ENCODE assay signal across 17 cellular contexts in genomic region chr14:92575061-92575772, GRCh38.
A peak's percentile ranks its signal among the peaks of the same experiment; 100 is the strongest.
DNase-seq lines count a peak whose midpoint lies in the region; ATAC-seq, FAIRE-seq and TF ChIP-seq lines count a peak whose summit lies in the region.
"Had no signal": no experiment of that assay in that cellular context is flagged by ENCODE, and none has a peak within 500 bp of the region (broad histone marks: within the 10 kb centered on the region; RNA-seq: fewer than 3 reads in every experiment).

No MANE protein-coding gene starts in this region.

- peaks cover 29% of the 10 kb centered on the region for H3K36me3 Mint-ChIP-seq in activated T-cell treated with anti-CD3 and anti-CD28 coated beads, Interleukin-2, amount 50 U/mL, for 24 hours (ENCODE audit: low read depth)
- H3K36me3 Mint-ChIP-seq in activated T-cell treated with anti-CD3 and anti-CD28 coated beads, Interleukin-2, amount 50 U/mL, for 4 hours (ENCODE audit: insufficient read depth) = peaks cover 6% of the 10 kb centered on the region
- H3K36me3 Mint-ChIP-seq in stimulated activated effector memory CD8-positive, alpha-beta T cell treated with anti-CD3 and anti-CD28 coated beads, Interleukin-12 subunit alpha, Interleukin-12 subunit beta, amount 100 ng/mL, for 72 hours = peaks cover 55% of the 10 kb centered on the region
- H3K36me3 Mint-ChIP-seq in Calu3 (ENCODE audit: insufficient read depth, unreplicated experiment) = no peaks in the 10 kb centered on the region

- H3K9me3 Mint-ChIP-seq in activated T-cell treated with anti-CD3 and anti-CD28 coated beads, Interleukin-2, amount 50 U/mL, for 24 hours = no peaks in the 10 kb centered on the region
- no peaks in the 10 kb centered on the region for H3K9me3 Mint-ChIP-seq in activated T-cell treated with anti-CD3 and anti-CD28 coated beads, Interleukin-2, amount 50 U/mL, for 4 hours
- no peaks in the 10 kb centered on the region for H3K9me3 Mint-ChIP-seq in stimulated activated effector memory CD8-positive, alpha-beta T cell treated with anti-CD3 and anti-CD28 coated beads, Interleukin-12 subunit alpha, Interleukin-12 subunit beta, amount 100 ng/mL, for 72 hours
- no peaks in the 10 kb centered on the region for H3K9me3 Mint-ChIP-seq in Calu3 (ENCODE audit: low read depth, unreplicated experiment)
- H3K9me3 Mint-ChIP-seq: CD4-positive, alpha-beta T cell had no signal

- peak; percentile 61; the same call in 1 of the 2 replicates for TF ChIP-seq POLR2A in K562 (conservative IDR thresholded peaks at IDR 0.05)

- intact Hi-C loops in K562 (cut with micrococcal nuclease) (no loop called here), Calu3 (cut with micrococcal nuclease; ENCODE audit: unreplicated experiment) (no loop called here)

- H3K4me3 ChIP-seq in K562 = no peak overlapping the region

- TF ChIP-seq RAD21 in K562 (CRISPR knock-in tag; conservative IDR thresholded peaks at IDR 0.05 in 1 of 2, IDR thresholded peaks at IDR 0.05 in 1 of 2) = no peak

- peak overlapping the region; percentile 49; the same call in 1 of the 3 replicates for H3K27ac ChIP-seq in K562 (ENCODE audit: extremely low read depth, low read depth, low read length)

- FAIRE-seq in GM19239 (lab: Jason Lieb, UNC) = peak; percentile 56
- peak; percentile 35 for FAIRE-seq in K562 (lab: Jason Lieb, UNC)
- FAIRE-seq: H1 had no signal

- peak overlapping the region; percentile 22 for H3K27ac Mint-ChIP-seq in activated T-cell treated with anti-CD3 and anti-CD28 coated beads, Interleukin-2, amount 50 U/mL, for 24 hours
- H3K27ac Mint-ChIP-seq in stimulated activated effector memory CD8-positive, alpha-beta T cell treated with anti-CD3 and anti-CD28 coated beads, Interleukin-12 subunit alpha, Interleukin-12 subunit beta, amount 100 ng/mL, for 72 hours = peak overlapping the region; percentile 3
- no peak overlapping the region for H3K27ac Mint-ChIP-seq in Calu3 (ENCODE audit: unreplicated experiment)

- WGBS in K562 (ENCODE audit: insufficient coverage, low coverage, missing lambda C conversion rate) = 3% methylated on average over 9 of the region's 9 CpGs

- H3K4me1 ChIP-seq in K562 (replicated peaks in 1 of 2; ENCODE audit: control insufficient read depth in 2 of 2, insufficient read depth in 2 of 2, low read length in 2 of 2) = no peaks in the 10 kb centered on the region; a peak in 2 of 5 replicates

- no peak for TF ChIP-seq EP300 in K562 (IDR thresholded peaks at IDR 0.05; ENCODE audit: low read length)

- no peaks in the 10 kb centered on the region for H3K9me3 ChIP-seq in K562 (replicated peaks; ENCODE audit: control insufficient read depth, insufficient read depth, low read depth, low read length)

- no peak overlapping the region for H3K9ac ChIP-seq in K562 (ENCODE audit: insufficient read depth in 1 of 2, low read depth in 2 of 2, low read length in 2 of 2)

- peaks cover 66% of the 10 kb centered on the region for H3K4me1 Mint-ChIP-seq in activated T-cell treated with anti-CD3 and anti-CD28 coated beads, Interleukin-2, amount 50 U/mL, for 24 hours (ENCODE audit: low read depth)
- peaks cover 45% of the 10 kb centered on the region for H3K4me1 Mint-ChIP-seq in activated T-cell treated with anti-CD3 and anti-CD28 coated beads, Interleukin-2, amount 50 U/mL, for 4 hours (ENCODE audit: low read depth)
- H3K4me1 Mint-ChIP-seq in stimulated activated effector memory CD8-positive, alpha-beta T cell treated with anti-CD3 and anti-CD28 coated beads, Interleukin-12 subunit alpha, Interleukin-12 subunit beta, amount 100 ng/mL, for 72 hours = peaks cover 80% of the 10 kb centered on the region
- H3K4me1 Mint-ChIP-seq in Calu3 (ENCODE audit: low read depth, unreplicated experiment) = no peaks in the 10 kb centered on the region

- POLR2A ChIA-PET in K562 (lab: Yijun Ruan, JAX) = no interaction called here

- no peak for ATAC-seq in activated T-cell treated with anti-CD3 and anti-CD28 coated beads, Interleukin-2, amount 50 U/mL, for 4 hours
- ATAC-seq in K562 = peak; percentile 64
- ATAC-seq in stimulated activated effector memory CD8-positive, alpha-beta T cell treated with anti-CD3 and anti-CD28 coated beads, Interleukin-12 subunit alpha, Interleukin-12 subunit beta, amount 100 ng/mL, for 72 hours = no peak
- ATAC-seq: PC-3 had no signal

- no TSS peak for BruUV-seq in K562 (replicated peaks; lab: Mats Ljungman, UMichigan)
- no TSS peak for BruUV-seq in Calu3 (replicated peaks; lab: Mats Ljungman, UMichigan)

- CTCF ChIA-PET in K562 (lab: Yijun Ruan, JAX; ENCODE audit: low intra/inter-chr PET ratio) (no interaction called here), Calu3 (lab: Charles Lee) (no interaction called here)

- in situ Hi-C loops in K562 (cut with MboI) = no loop called here

- H3K4me3 Mint-ChIP-seq in activated T-cell treated with anti-CD3 and anti-CD28 coated beads, Interleukin-2, amount 50 U/mL, for 24 hours = no peak overlapping the region
- H3K4me3 Mint-ChIP-seq in activated T-cell treated with anti-CD3 and anti-CD28 coated beads, Interleukin-2, amount 50 U/mL, for 4 hours = no peak overlapping the region
- H3K4me3 Mint-ChIP-seq in stimulated activated effector memory CD8-positive, alpha-beta T cell treated with anti-CD3 and anti-CD28 coated beads, Interleukin-12 subunit alpha, Interleukin-12 subunit beta, amount 100 ng/mL, for 72 hours = no peak overlapping the region
- H3K4me3 Mint-ChIP-seq in Calu3 (ENCODE audit: low read depth, unreplicated experiment) = no peak overlapping the region
- H3K4me3 Mint-ChIP-seq: CD4-positive, alpha-beta T cell had no signal

- H2AFZ ChIP-seq in K562 (ENCODE audit: low read depth, low read length) = 0 out of 2 replicates have a peak overlapping the region, but pooled peaks have one; percentile 59

- no peak for TF ChIP-seq CTCF in K562 (IDR thresholded peaks at IDR 0.05 in 2 of 3, conservative IDR thresholded peaks at IDR 0.05 in 1 of 3; ENCODE audit: insufficient read depth in 2 of 3, low read depth in 1 of 3, low read length in 3 of 3)
- no peak for TF ChIP-seq CTCF in Calu3 (IDR thresholded peaks at IDR 0.05; ENCODE audit: unreplicated experiment)

- H3K9me1 ChIP-seq in K562 (ENCODE audit: control insufficient read depth, insufficient read depth, low read length) = no peaks in the 10 kb centered on the region

- DNase-seq in activated T-cell treated with anti-CD3 and anti-CD28 coated beads, Interleukin-2, amount 50 U/mL, for 24 hours = no peak
- DNase-seq in activated T-cell treated with anti-CD3 and anti-CD28 coated beads, Interleukin-2, amount 50 U/mL, for 4 hours = no peak
- no peak for DNase-seq in GM19239 (ENCODE audit: insufficient read length, low spot score)
- peak in 2 of 4 experiments; percentile 12 to 55 for DNase-seq in K562 (ENCODE audit: extremely low read depth in 1 of 4, low spot score in 3 of 4)
- no peak for DNase-seq in stimulated activated effector memory CD8-positive, alpha-beta T cell treated with anti-CD3 and anti-CD28 coated beads, Interleukin-12 subunit alpha, Interleukin-12 subunit beta, amount 100 ng/mL, for 72 hours (ENCODE audit: low spot score in 2 of 2)
- DNase-seq in NCI-H524 treated with DMSO at 0.1 percent for 48 hours (lab: John Stamatoyannopoulos, UW) = no peak
- no peak for DNase-seq in nucleus accumbens (lab: John Stamatoyannopoulos, UW)
- no peak for DNase-seq in Calu3
- DNase-seq: CD4-positive, alpha-beta T cell; KBM-7; NCI-H1105 treated with DMSO at 0.1 percent for 48 hours; NCI-H1694; NCI-H748 treated with DMSO at 0.1 percent for 48 hours; PC-3; RPMI8226; SIG-M5 had no signal

- no peaks in the 10 kb centered on the region for H4K20me1 ChIP-seq in K562 (replicated peaks; ENCODE audit: control insufficient read depth, insufficient read depth, low read length)

- H3K27me3 ChIP-seq in K562 (ENCODE audit: control insufficient read depth in 2 of 2, insufficient read depth in 2 of 2, low read length in 2 of 2) = no peaks in the 10 kb centered on the region; a peak in 1 of 5 replicates

- no peaks in the 10 kb centered on the region for H3K79me2 ChIP-seq in K562 (ENCODE audit: control insufficient read depth, insufficient read depth, low read length)

- no peaks in the 10 kb centered on the region for H3K36me3 ChIP-seq in K562 (ENCODE audit: control insufficient read depth, insufficient read depth, low read length)

- H3K4me2 ChIP-seq in K562 (ENCODE audit: insufficient read depth, low read length) = no peak overlapping the region

- no peaks in the 10 kb centered on the region for H3K27me3 Mint-ChIP-seq in activated T-cell treated with anti-CD3 and anti-CD28 coated beads, Interleukin-2, amount 50 U/mL, for 24 hours
- H3K27me3 Mint-ChIP-seq in activated T-cell treated with anti-CD3 and anti-CD28 coated beads, Interleukin-2, amount 50 U/mL, for 4 hours (ENCODE audit: low read depth) = no peaks in the 10 kb centered on the region
- H3K27me3 Mint-ChIP-seq in Calu3 (ENCODE audit: unreplicated experiment) = no peaks in the 10 kb centered on the region
- H3K27me3 Mint-ChIP-seq: CD4-positive, alpha-beta T cell had no signal

TF ChIP-seq in K562, 482 proteins besides CTCF, POLR2A, EP300 and RAD21 (continues in another document):
- no peak for TF ChIP-seq ZNF408 (CRISPR knock-in tag; IDR thresholded peaks at IDR 0.05; ENCODE audit: low read depth)
- TF ChIP-seq NR3C1 (CRISPR knock-in tag; IDR thresholded peaks at IDR 0.05) = no peak
- peak; percentile 25; the same call in 1 of the 2 replicates for TF ChIP-seq TEAD4 (IDR thresholded peaks at IDR 0.05; ENCODE audit: low read length)
- TF ChIP-seq TEAD4 (CRISPR knock-in tag; IDR thresholded peaks at IDR 0.05; ENCODE audit: borderline replicate concordance) = no peak
- TF ChIP-seq ESRRA (IDR thresholded peaks at IDR 0.05; ENCODE audit: borderline replicate concordance, low read depth) = peak; percentile 87
- TF ChIP-seq STAT5A (IDR thresholded peaks at IDR 0.05; ENCODE audit: borderline replicate concordance, low read length) = peak; percentile 88
- TF ChIP-seq ZNF124 (CRISPR knock-in tag; IDR thresholded peaks at IDR 0.05) = no peak
- TF ChIP-seq BCOR (IDR thresholded peaks at IDR 0.05) = no peak
- TF ChIP-seq TBP (optimal IDR thresholded peaks at IDR 0.05; ENCODE audit: low read depth, low read length) = peak; percentile 65
- TF ChIP-seq MAFG (tag; conservative IDR thresholded peaks at IDR 0.05) = peak; percentile 66
- TF ChIP-seq EGR1 (conservative IDR thresholded peaks at IDR 0.05) = 0 out of 2 replicates have a peak, but pooled peaks have one; percentile 17
- TF ChIP-seq YY1 (IDR thresholded peaks at IDR 0.05; ENCODE audit: borderline replicate concordance in 1 of 3, control insufficient read depth in 1 of 3, extremely low read depth in 1 of 3, insufficient read depth in 3 of 3, insufficient read length in 1 of 3, insufficient replicate concordance in 2 of 3, low read depth in 1 of 3, low read length in 2 of 3) = peak in 1 of 3 experiments; percentile 68
- peak; percentile 36; the same call in 1 of the 2 replicates for TF ChIP-seq MAFK (IDR thresholded peaks at IDR 0.05; ENCODE audit: low read length)
- TF ChIP-seq ZNF316 (IDR thresholded peaks at IDR 0.05) = peak; percentile 75
